In genomic region chr17:18771056-18771455, GRCh38 we compare ENCODE assay signal across 3 cellular contexts. TPM values are rescaled to one million over a fixed set of nuclear protein-coding genes. Genes with fewer than 3 reads are reported as not detected.
"Had no signal": no experiment of that assay in that cellular context is flagged by ENCODE, and none has a peak within 500 bp of the region (broad histone marks: within the 10 kb centered on the region; RNA-seq: fewer than 3 reads in every experiment).

No MANE protein-coding gene starts in this region.

RNA-seq across cellular contexts. Expression of gene FBXW10, which starts 27.2 kb away (rescaled TPM):
- total RNA-seq: activated CD4-positive, alpha-beta memory T cell treated with anti-CD3 and anti-CD28 coated beads, Interleukin-2, amount 10 ng/mL, durations not matched to agents 7 days and 5 days; activated CD8-positive, alpha-beta memory T cell treated with anti-CD3 and anti-CD28 coated beads, Interleukin-2, amount 10 ng/mL, durations not matched to agents 7 days and 5 days; T-helper 2 cell treated with Interferon-gamma antibody and Interleukin-4, amounts not matched to agents 100 ng/mL and 5 ng/mL, for 36 hours had no signal
